18 cellular contexts compared by ENCODE assay signal in genomic region chr2:37632310-37632709, GRCh38. TPM values are rescaled to one million over a fixed set of nuclear protein-coding genes. Genes with fewer than 3 reads are reported as not detected.
DNase-seq lines count a peak whose midpoint lies in the region; ATAC-seq, FAIRE-seq and TF ChIP-seq lines count a peak whose summit lies in the region.
"Had no signal": no experiment of that assay in that cellular context is flagged by ENCODE, and none has a peak within 500 bp of the region (broad histone marks: within the 10 kb centered on the region; RNA-seq: fewer than 3 reads in every experiment).

No MANE protein-coding gene starts in this region.

- peaks cover 45% of the 10 kb centered on the region for H3F3A ChIP-seq in GM23248 (ENCODE audit: insufficient read depth)

- DNase-seq in NCI-H1417 (lab: John Stamatoyannopoulos, UW) = peak in 2 of 3 experiments; percentile 12 to 67
- no peak for DNase-seq in NCI-H1417 treated with DMSO at 0.1 percent for 48 hours (lab: John Stamatoyannopoulos, UW)
- peak; percentile 34 for DNase-seq in GM23248
- peak; percentile 48 for DNase-seq in amniotic epithelial cell (ENCODE audit: low read depth)
- no peak for DNase-seq in nephron progenitor cell
- no peak for DNase-seq in frontal cortex (ENCODE audit: low spot score in 2 of 2)
- no peak for DNase-seq in brain microvascular endothelial cell
- DNase-seq: CD4-positive, alpha-beta memory T cell; DND-41; GDM1; KG1; NCI-H2227 treated with DMSO at 0.1 percent for 48 hours; NCI-H524; NK-92 treated with Interleukin-12 subunit alpha and Interleukin-12 subunit beta, amount 100 ng/mL, for 24 hours; OCI-M1 had no signal

- H3K27me3 Mint-ChIP-seq in nephron progenitor cell (ENCODE audit: low read depth, poor library complexity) = no peaks in the 10 kb centered on the region
- H3K27me3 Mint-ChIP-seq: CD4-positive, alpha-beta memory T cell had no signal

- H3K27ac ChIP-seq in GM23248 (no peak overlapping the region), brain microvascular endothelial cell (no peak overlapping the region)

- no peaks in the 10 kb centered on the region for H3K36me3 Mint-ChIP-seq in nephron progenitor cell (ENCODE audit: low read depth)

- H3K9me3 Mint-ChIP-seq in nephron progenitor cell = no peaks in the 10 kb centered on the region
- H3K9me3 Mint-ChIP-seq: CD4-positive, alpha-beta memory T cell had no signal

- H3K4me3 ChIP-seq in GM23248 (no peak overlapping the region), brain microvascular endothelial cell (ENCODE audit: low read depth, low read length) (no peak overlapping the region)
- H3K4me3 ChIP-seq: GM12878 had no signal

- in situ Hi-C loops in GM23248 (cut with MboI) (no loop called here), brain microvascular endothelial cell (cut with HindIII; ENCODE audit: low pct_ligation_motif_present, low sequenced_read_pairs) (no loop called here)

- H3K27me3 ChIP-seq in GM23248 (replicated peaks; ENCODE audit: insufficient read depth) = no peaks in the 10 kb centered on the region
- H3K27me3 ChIP-seq in brain microvascular endothelial cell (replicated peaks) = no peaks in the 10 kb centered on the region

- peak overlapping the region; percentile 3 for H3K4me2 ChIP-seq in GM23248 (ENCODE audit: unreplicated experiment)

- H3K9me2 ChIP-seq in GM23248 (ENCODE audit: insufficient read depth) = no peaks in the 10 kb centered on the region

- H4K20me1 ChIP-seq in GM23248 (ENCODE audit: insufficient read depth) = no peaks in the 10 kb centered on the region

- no peak for FAIRE-seq in frontal cortex (lab: Jason Lieb, UNC)
- FAIRE-seq: GM12878, H1 had no signal

- H3K36me3 ChIP-seq in GM23248 (ENCODE audit: low read depth) (no peaks in the 10 kb centered on the region), brain microvascular endothelial cell (replicated peaks) (no peaks in the 10 kb centered on the region)

- TF ChIP-seq CTCF in nephron progenitor cell (IDR thresholded peaks at IDR 0.05) = no peak
- no peak for TF ChIP-seq CTCF in brain microvascular endothelial cell (IDR thresholded peaks at IDR 0.05; ENCODE audit: low read depth, low read length, missing control alignments)

- no peaks in the 10 kb centered on the region for H3K9me3 ChIP-seq in GM23248 (ENCODE audit: low read depth)

- no peak overlapping the region for H2AFZ ChIP-seq in GM23248

- H3K79me2 ChIP-seq in GM23248 (ENCODE audit: insufficient read depth) = no peaks in the 10 kb centered on the region

- peak overlapping the region; percentile 6 for H3K27ac Mint-ChIP-seq in nephron progenitor cell

- no peak overlapping the region for H3K4me3 Mint-ChIP-seq in nephron progenitor cell

- H3K4me1 Mint-ChIP-seq in nephron progenitor cell = no peaks in the 10 kb centered on the region

- 90 to 97% methylated on average over 2 of the region's 2 CpGs for WGBS in GM23248 (ENCODE audit: low coverage in 1 of 2, low lambda C conversion rate in 2 of 2, missing lambda C conversion rate in 2 of 2), 2 experiments

- no peak for ATAC-seq in GM19351 (IDR thresholded peaks at IDR 0.05; ENCODE audit: unreplicated experiment)
- ATAC-seq: GM12878 had no signal

- H3K4me1 ChIP-seq in GM23248 (ENCODE audit: insufficient read depth) = peaks cover 67% of the 10 kb centered on the region

- H3K9ac ChIP-seq in GM23248 = no peak overlapping the region

RNA-seq across cellular contexts. Expression of gene CDC42EP3, which starts 39.1 kb away (rescaled TPM):
- 144 and 166 TPM in 2 replicates for total RNA-seq in GM23248 (2014; rRNA removed; shearing (Covaris generic))
- polyA plus RNA-seq in GM23248 (2016; fragmentation: Nextera tagmentation; extraction: Ambion mirVana) = 289 and 295 TPM in 2 replicates
- 22.4 TPM for total RNA-seq in frontal cortex

Comparison
In these comparisons a context has a peak if more than half of its experiments do, and no peak if none do; other contexts are left out.
1. DNase-seq: peak in NCI-H1417 (2 of 3), GM23248 (single experiment) and amniotic epithelial cell (single experiment); none in NCI-H1417 treated with DMSO at 0.1 percent for 48 hours (single experiment), nephron progenitor cell (single experiment), frontal cortex (0 of 2) and brain microvascular endothelial cell (single experiment).